ENCODE assay signal across 21 cellular contexts in genomic region chr2:49831698-49832367, GRCh38.
"Had no signal": no experiment of that assay in that cellular context is flagged by ENCODE, and none has a peak within 500 bp of the region (broad histone marks: within the 10 kb centered on the region; RNA-seq: fewer than 3 reads in every experiment).

No MANE protein-coding gene starts in this region.

- H3K27me3 Mint-ChIP-seq: activated CD4-positive, alpha-beta T cell treated with anti-CD3 and anti-CD28 coated beads, Interleukin-2, amount 10 ng/mL, durations not matched to agents 24 days and 14 days; naive thymus-derived CD4-positive, alpha-beta T cell; stimulated activated memory B cell treated with anti-CD40 and anti-IgM and Interleukin-4, amounts not matched to agents 10 μg/mL and 1 μg/mL and 100 μg/mL, for 72 hours had no signal

- ATAC-seq: activated T-cell treated with anti-CD3 and anti-CD28 coated beads, Interleukin-2, amount 50 U/mL, for 4 hours; gastroesophageal sphincter; naive thymus-derived CD4-positive, alpha-beta T cell; pancreas; sciatic nerve; stimulated activated memory B cell treated with anti-CD40 and anti-IgM and Interleukin-4, amounts not matched to agents 10 μg/mL and 1 μg/mL and 100 μg/mL, for 72 hours; upper lobe of right lung had no signal

- H3K27me3 ChIP-seq: breast epithelium, esophagus muscularis mucosa, gastroesophageal sphincter, heart right ventricle, pancreas, spleen, upper lobe of right lung had no signal

- H3K9me3 ChIP-seq: breast epithelium, esophagus muscularis mucosa, gastroesophageal sphincter, heart right ventricle, pancreas, upper lobe of right lung had no signal

- H3K4me1 ChIP-seq: breast epithelium, pancreas, spleen, upper lobe of right lung had no signal

- H3K4me3 Mint-ChIP-seq: activated CD4-positive, alpha-beta T cell treated with anti-CD3 and anti-CD28 coated beads, Interleukin-2, amount 10 ng/mL, durations not matched to agents 24 days and 14 days; activated naive CD4-positive, alpha-beta T cell treated with anti-CD3 and anti-CD28 coated beads for 36 hours; activated T-cell treated with anti-CD3 and anti-CD28 coated beads, Interleukin-2, amount 50 U/mL, for 4 hours; naive thymus-derived CD4-positive, alpha-beta T cell; stimulated activated memory B cell treated with anti-CD40 and anti-IgM and Interleukin-4, amounts not matched to agents 10 μg/mL and 1 μg/mL and 100 μg/mL, for 72 hours had no signal

- H3K27ac ChIP-seq: gastroesophageal sphincter, pancreas, spleen, thoracic aorta, upper lobe of right lung had no signal

- H3K36me3 ChIP-seq: breast epithelium, esophagus muscularis mucosa, gastroesophageal sphincter, heart right ventricle, pancreas, spleen, thoracic aorta, upper lobe of right lung had no signal

- H3K4me3 ChIP-seq: breast epithelium, esophagus muscularis mucosa, gastroesophageal sphincter, heart right ventricle, pancreas, spleen, thoracic aorta, upper lobe of right lung had no signal

- H3K36me3 Mint-ChIP-seq: naive thymus-derived CD4-positive, alpha-beta T cell; stimulated activated memory B cell treated with anti-CD40 and anti-IgM and Interleukin-4, amounts not matched to agents 10 μg/mL and 1 μg/mL and 100 μg/mL, for 72 hours had no signal

- H3K9me3 Mint-ChIP-seq: activated CD4-positive, alpha-beta T cell treated with anti-CD3 and anti-CD28 coated beads, Interleukin-2, amount 10 ng/mL, durations not matched to agents 24 days and 14 days; activated naive CD4-positive, alpha-beta T cell treated with anti-CD3 and anti-CD28 coated beads for 36 hours had no signal

- H3K4me1 Mint-ChIP-seq: activated CD4-positive, alpha-beta T cell treated with anti-CD3 and anti-CD28 coated beads, Interleukin-2, amount 10 ng/mL, durations not matched to agents 24 days and 14 days; naive thymus-derived CD4-positive, alpha-beta T cell; stimulated activated memory B cell treated with anti-CD40 and anti-IgM and Interleukin-4, amounts not matched to agents 10 μg/mL and 1 μg/mL and 100 μg/mL, for 72 hours had no signal

- DNase-seq: activated CD4-positive, alpha-beta T cell treated with anti-CD3 and anti-CD28 coated beads, Interleukin-2, amount 10 ng/mL, durations not matched to agents 24 days and 14 days; activated CD4-positive, CD25-positive, alpha-beta regulatory T cell; activated CD8-positive, alpha-beta memory T cell treated with anti-CD3 and anti-CD28 coated beads, Interleukin-2, amount 50 U/mL, for 4 hours; activated naive CD4-positive, alpha-beta T cell treated with anti-CD3 and anti-CD28 coated beads for 36 hours; activated T-cell treated with anti-CD3 and anti-CD28 coated beads, Interleukin-2, amount 50 U/mL, for 4 hours; dermis blood vessel endothelial cell; effector memory CD4-positive, alpha-beta T cell; kidney glomerular epithelial cell; left ventricle myocardium superior; naive thymus-derived CD4-positive, alpha-beta T cell; pancreas; spleen; stimulated activated CD4-positive, alpha-beta T cell treated with anti-CD3 and anti-CD28 coated beads, Interleukin-4, amount 100 ng/mL, for 4 hours; upper lobe of right lung had no signal

- H3K27ac Mint-ChIP-seq: activated CD4-positive, alpha-beta T cell treated with anti-CD3 and anti-CD28 coated beads, Interleukin-2, amount 10 ng/mL, durations not matched to agents 24 days and 14 days; activated naive CD4-positive, alpha-beta T cell treated with anti-CD3 and anti-CD28 coated beads for 36 hours; stimulated activated memory B cell treated with anti-CD40 and anti-IgM and Interleukin-4, amounts not matched to agents 10 μg/mL and 1 μg/mL and 100 μg/mL, for 72 hours had no signal
